ENCODE assay signal across 23 cellular contexts in genomic region chr20:46186210-46186609, GRCh38.
A peak's percentile ranks its signal among the peaks of the same experiment; 100 is the strongest.
DNase-seq lines count a peak whose midpoint lies in the region; ATAC-seq and TF ChIP-seq lines count a peak whose summit lies in the region.
"Had no signal": no experiment of that assay in that cellular context is flagged by ENCODE, and none has a peak within 500 bp of the region (broad histone marks: within the 10 kb centered on the region; RNA-seq: fewer than 3 reads in every experiment).

No MANE protein-coding gene starts in this region.

- H3K4me1 Mint-ChIP-seq in WTC11 = peaks cover 5% of the 10 kb centered on the region
- H3K4me1 Mint-ChIP-seq: CD4-positive, CD25-positive, alpha-beta regulatory T cell; CD8-positive, alpha-beta memory T cell had no signal

- DNase-seq in WTC11 (ENCODE audit: low spot score) (no peak), osteoblast (ENCODE audit: insufficient read length, low spot score, missing footprints) (peak; percentile 43), NCI-H187 (lab: John Stamatoyannopoulos, UW) (no peak), hepatic stellate cell (ENCODE audit: low spot score) (no peak)
- DNase-seq: 8988T; ACHN; BE2C; C1 segment of cervical spinal cord; CD4-positive, alpha-beta memory T cell; CD4-positive, CD25-positive, alpha-beta regulatory T cell; CD8-positive, alpha-beta memory T cell; COR-L47; DMS 273 treated with DMSO at 0.1 percent for 48 hours; DMS153; DMS53; DMS79; DND-41; EL; GDM1 had no signal

- peak overlapping the region; percentile 80; the same call in 1 of the 2 replicates for H3K27ac Mint-ChIP-seq in WTC11
- H3K27ac Mint-ChIP-seq: CD14-positive monocyte; CD4-positive, alpha-beta memory T cell; CD8-positive, alpha-beta memory T cell had no signal

- H3K4me3 ChIP-seq in HEK293 (ENCODE audit: low read depth, low read length) (no peak overlapping the region), osteoblast (ENCODE audit: insufficient read depth, low read length) (no peak overlapping the region)
- H3K4me3 ChIP-seq: BLaER1, GM12878 had no signal

- H2AFZ ChIP-seq in osteoblast (ENCODE audit: low read length) = no peak overlapping the region

- no peak overlapping the region for H3K4me2 ChIP-seq in osteoblast (ENCODE audit: insufficient read depth, low read length)
- H3K4me2 ChIP-seq: BLaER1 had no signal

- no peaks in the 10 kb centered on the region for H3K79me2 ChIP-seq in osteoblast (ENCODE audit: insufficient read depth, low read length)

- H3K4me1 ChIP-seq in HEK293 (ENCODE audit: control insufficient read depth, insufficient read depth, low read length) (no peaks in the 10 kb centered on the region), osteoblast (ENCODE audit: insufficient read depth, low read length) (no peaks in the 10 kb centered on the region)

- H3K9me3 Mint-ChIP-seq in WTC11 = peaks cover 4% of the 10 kb centered on the region; the same call in 1 of the 2 replicates

- TF ChIP-seq CTCF in HEK293 (tag by site-specific recombination; IDR thresholded peaks at IDR 0.05) (no peak), WTC11 (IDR thresholded peaks at IDR 0.05) (no peak), osteoblast (IDR thresholded peaks at IDR 0.05; ENCODE audit: extremely low read depth, low read depth, low read length) (no peak)

- H3K27ac ChIP-seq in HEK293 (ENCODE audit: extremely low read depth, low read depth, low read length) = no peak overlapping the region
- no peak overlapping the region for H3K27ac ChIP-seq in osteoblast (ENCODE audit: low read depth, low read length)
- H3K27ac ChIP-seq: BLaER1 had no signal

- no peaks in the 10 kb centered on the region for H4K20me1 ChIP-seq in osteoblast (ENCODE audit: insufficient read depth, low read length)
- H4K20me1 ChIP-seq: BLaER1 had no signal

- peaks cover 2% of the 10 kb centered on the region for H3K27me3 ChIP-seq in osteoblast (ENCODE audit: insufficient read depth, low read length)
- H3K27me3 ChIP-seq: BE2C, BLaER1 had no signal

- POLR2A ChIA-PET in HEK293 (lab: Yijun Ruan, JAX) = no interaction called here
- POLR2A ChIA-PET in WTC11 (lab: Charles Lee) = no interaction called here

- no peaks in the 10 kb centered on the region for H3K9me3 ChIP-seq in HEK293 (ENCODE audit: control insufficient read depth, insufficient read depth, low read depth, low read length)
- H3K9me3 ChIP-seq in osteoblast (ENCODE audit: low read depth, low read length) = no peaks in the 10 kb centered on the region
- H3K9me3 ChIP-seq: BE2C, BLaER1 had no signal

- ATAC-seq in WTC11 = no peak
- ATAC-seq: GM12878 had no signal

- no peaks in the 10 kb centered on the region for H3K36me3 Mint-ChIP-seq in WTC11
- H3K36me3 Mint-ChIP-seq: CD14-positive monocyte; CD4-positive, alpha-beta memory T cell; CD4-positive, CD25-positive, alpha-beta regulatory T cell; CD8-positive, alpha-beta memory T cell had no signal

- no peak overlapping the region for H3K4me3 Mint-ChIP-seq in WTC11
- H3K4me3 Mint-ChIP-seq: CD14-positive monocyte; CD4-positive, alpha-beta memory T cell; CD4-positive, CD25-positive, alpha-beta regulatory T cell; CD8-positive, alpha-beta memory T cell had no signal

- peaks cover 3% of the 10 kb centered on the region; the same call in 1 of the 2 replicates for H3K27me3 Mint-ChIP-seq in WTC11 (ENCODE audit: low read depth)

- H3K36me3 ChIP-seq in HEK293 (ENCODE audit: control insufficient read depth in 2 of 2, insufficient read depth in 1 of 2, low read length in 2 of 2) (no peaks in the 10 kb centered on the region), osteoblast (ENCODE audit: insufficient read depth, low read length) (no peaks in the 10 kb centered on the region)
- H3K36me3 ChIP-seq: BE2C, BLaER1 had no signal

- CTCF ChIA-PET in HEK293 (lab: Yijun Ruan, JAX) (interaction anchor here (0.9 to 2.9 kb wide), 2 partner anchors 11 to 12 kb away, joined by 4 to 10 read pairs; no protein-coding TSS in a partner anchor), WTC11 (lab: Charles Lee) (interaction anchor here (0.7 to 1.3 kb wide), 3 partner anchors 17 to 121 kb away, joined by 3 read pairs; no protein-coding TSS in a partner anchor)

TF ChIP-seq in HEK293, 187 proteins besides CTCF, POLR2A, EP300 and RAD21:
- TF ChIP-seq ZNF776 (tag by site-specific recombination; IDR thresholded peaks at IDR 0.05; ENCODE audit: borderline replicate concordance) (no peak), FEZF1 (tag by site-specific recombination; IDR thresholded peaks at IDR 0.05) (no peak), GLIS1 (tag by site-specific recombination; IDR thresholded peaks at IDR 0.05) (no peak), ZBTB11 (tag by site-specific recombination; conservative IDR thresholded peaks at IDR 0.05; ENCODE audit: low read depth) (no peak), ZNF529 (tag by site-specific recombination; IDR thresholded peaks at IDR 0.05; ENCODE audit: insufficient replicate concordance) (no peak), EGR2 (tag by site-specific recombination; IDR thresholded peaks at IDR 0.05; ENCODE audit: low read depth) (peak; percentile 57; the same call in 1 of the 2 replicates), ZFHX2 (tag by site-specific recombination; conservative IDR thresholded peaks at IDR 0.05) (0 out of 2 replicates have a peak, but pooled peaks have one; percentile 26), GLIS2 (tag by site-specific recombination; IDR thresholded peaks at IDR 0.05) (no peak)
TF ChIP-seq in HEK293: peak in this region for 2.

TF ChIP-seq in WTC11, 78 proteins besides CTCF, POLR2A, EP300 and RAD21:
- TF ChIP-seq TCF7 (CRISPR knock-in tag; IDR thresholded peaks at IDR 0.05; ENCODE audit: low read depth) = no peak
- no peak for TF ChIP-seq CREM (CRISPR knock-in tag; IDR thresholded peaks at IDR 0.05)
- TF ChIP-seq ELF4 (CRISPR knock-in tag; IDR thresholded peaks at IDR 0.05; ENCODE audit: low read depth) = no peak
- TF ChIP-seq ZNF425 (CRISPR knock-in tag; conservative IDR thresholded peaks at IDR 0.05) = no peak
- no peak for TF ChIP-seq CBFB (CRISPR knock-in tag; IDR thresholded peaks at IDR 0.05; ENCODE audit: low read depth)
- no peak for TF ChIP-seq ZNF138 (CRISPR knock-in tag; conservative IDR thresholded peaks at IDR 0.05)
- no peak for TF ChIP-seq ATF1 (CRISPR knock-in tag; IDR thresholded peaks at IDR 0.05)
- TF ChIP-seq FOXJ3 (CRISPR knock-in tag; IDR thresholded peaks at IDR 0.05; ENCODE audit: borderline replicate concordance) = no peak
- no peak for TF ChIP-seq SP1 (CRISPR knock-in tag; conservative IDR thresholded peaks at IDR 0.05)
- no peak for TF ChIP-seq ZNF263 (CRISPR knock-in tag; IDR thresholded peaks at IDR 0.05; ENCODE audit: low read depth)
- no peak for TF ChIP-seq USF2 (CRISPR knock-in tag; IDR thresholded peaks at IDR 0.05)
- TF ChIP-seq ZBTB43 (CRISPR knock-in tag; IDR thresholded peaks at IDR 0.05) = no peak
- TF ChIP-seq CREB1 (CRISPR knock-in tag; IDR thresholded peaks at IDR 0.05) = no peak
- TF ChIP-seq RELA (CRISPR knock-in tag; IDR thresholded peaks at IDR 0.05; ENCODE audit: borderline replicate concordance) = no peak
- no peak for TF ChIP-seq E2F1 (CRISPR knock-in tag; IDR thresholded peaks at IDR 0.05)
